Comparison of ENCODE assay signal across 1 cellular context in genomic region chr5:131538177-131538593, GRCh38.
TF ChIP-seq lines count a peak whose summit lies in the region.

No MANE protein-coding gene starts in this region.

TF ChIP-seq in HEK293, 187 proteins besides CTCF, POLR2A, EP300 and RAD21 (continued from another document):
- no peak for TF ChIP-seq ZBTB10 (tag by site-specific recombination; IDR thresholded peaks at IDR 0.05)
